In genomic region chr9:107332883-107333282, GRCh38 we compare ENCODE assay signal across 23 cellular contexts.
"Had no signal": no experiment of that assay in that cellular context is flagged by ENCODE, and none has a peak within 500 bp of the region (broad histone marks: within the 10 kb centered on the region; RNA-seq: fewer than 3 reads in every experiment).

No MANE protein-coding gene starts in this region.

- H3K9me3 Mint-ChIP-seq: activated naive CD4-positive, alpha-beta T cell treated with anti-CD3 and anti-CD28 coated beads for 36 hours; activated T-helper 2 cell treated with anti-CD3 and anti-CD28 coated beads, Interferon-gamma antibody, Interleukin-2, Interleukin-4, amounts not matched to agents 10 μg/mL and 5 μg/mL and 100 μg/mL, durations not matched to agents 14 hours and 24 hours and 36 hours; immature natural killer cell had no signal

- H3K4me3 Mint-ChIP-seq: activated naive CD4-positive, alpha-beta T cell treated with anti-CD3 and anti-CD28 coated beads for 36 hours; immature natural killer cell had no signal

- DNase-seq: activated CD4-positive, alpha-beta T cell treated with anti-CD3 and anti-CD28 coated beads for 4 hours; activated CD8-positive, alpha-beta memory T cell treated with anti-CD3 and anti-CD28 coated beads, Interleukin-2, amount 50 U/mL, for 48 hours; activated naive CD4-positive, alpha-beta T cell treated with anti-CD3 and anti-CD28 coated beads for 36 hours; amygdala; brain microvascular endothelial cell; cerebellar nuclear complex; effector memory CD4-positive, alpha-beta T cell; head of caudate nucleus; immature natural killer cell; posterior cingulate gyrus; SHP77 treated with DMSO at 0.1 percent for 48 hours; stimulated activated CD4-positive, alpha-beta T cell treated with anti-CD3 and anti-CD28 coated beads, Interleukin-15, amount 100 ng/mL, for 24 hours; stimulated activated CD4-positive, alpha-beta T cell treated with anti-CD3 and anti-CD28 coated beads, Interleukin-4, amount 100 ng/mL, for 1 hour; stimulated activated naive CD4-positive, alpha-beta T cell treated with Interleukin-2 at 50 U/mL for 16 hours; substantia nigra; transverse colon; WERI-Rb-1 had no signal

- H3K27ac Mint-ChIP-seq: activated naive CD4-positive, alpha-beta T cell treated with anti-CD3 and anti-CD28 coated beads for 36 hours; activated T-helper 2 cell treated with anti-CD3 and anti-CD28 coated beads, Interferon-gamma antibody, Interleukin-2, Interleukin-4, amounts not matched to agents 10 μg/mL and 5 μg/mL and 100 μg/mL, durations not matched to agents 14 hours and 24 hours and 36 hours had no signal

- H3K4me1 ChIP-seq: transverse colon had no signal

- H3K4me3 ChIP-seq: lung, skin epidermis, transverse colon had no signal

- H3K27me3 ChIP-seq: brain microvascular endothelial cell, transverse colon had no signal

- H3K9me3 ChIP-seq: transverse colon had no signal

- ATAC-seq: SK-N-SH treated with all-trans-retinoic acid at 6 μM for 48 hours had no signal

- FAIRE-seq: frontal cortex had no signal

- H3K27ac ChIP-seq: brain microvascular endothelial cell, epithelial cell of prostate, skin epidermis, transverse colon, WERI-Rb-1 had no signal
